39 cellular contexts compared by ENCODE assay signal in genomic region chr15:33099213-33099612, GRCh38.
"Had no signal": no experiment of that assay in that cellular context is flagged by ENCODE, and none has a peak within 500 bp of the region (broad histone marks: within the 10 kb centered on the region; RNA-seq: fewer than 3 reads in every experiment).

No MANE protein-coding gene starts in this region.

- H3K27ac Mint-ChIP-seq: activated B cell treated with CpG ODN at 0.5 μM for 24 hours; activated CD4-positive, alpha-beta memory T cell treated with anti-CD3 and anti-CD28 coated beads, Interleukin-2, amount 10 ng/mL, durations not matched to agents 7 days and 5 days; activated CD8-positive, alpha-beta memory T cell treated with anti-CD3 and anti-CD28 coated beads, Interleukin-2, amount 10 ng/mL, durations not matched to agents 7 days and 5 days; activated naive CD8-positive, alpha-beta T cell treated with anti-CD3 and anti-CD28 coated beads for 36 hours had no signal

- H3K4me3 Mint-ChIP-seq: activated B cell treated with CpG ODN at 0.5 μM for 24 hours; activated CD4-positive, alpha-beta memory T cell treated with anti-CD3 and anti-CD28 coated beads, Interleukin-2, amount 10 ng/mL, durations not matched to agents 7 days and 5 days; activated CD8-positive, alpha-beta memory T cell treated with anti-CD3 and anti-CD28 coated beads, Interleukin-2, amount 10 ng/mL, durations not matched to agents 7 days and 5 days; activated naive CD8-positive, alpha-beta T cell treated with anti-CD3 and anti-CD28 coated beads for 36 hours had no signal

- H3K36me3 Mint-ChIP-seq: activated CD8-positive, alpha-beta memory T cell treated with anti-CD3 and anti-CD28 coated beads, Interleukin-2, amount 10 ng/mL, durations not matched to agents 7 days and 5 days; activated naive CD8-positive, alpha-beta T cell treated with anti-CD3 and anti-CD28 coated beads for 36 hours had no signal

- H3K4me3 ChIP-seq: ascending aorta, body of pancreas, Peyer's patch, SJSA1 had no signal

- H3K4me1 Mint-ChIP-seq: activated B cell treated with CpG ODN at 0.5 μM for 24 hours; activated CD4-positive, alpha-beta memory T cell treated with anti-CD3 and anti-CD28 coated beads, Interleukin-2, amount 10 ng/mL, durations not matched to agents 7 days and 5 days; activated CD8-positive, alpha-beta memory T cell treated with anti-CD3 and anti-CD28 coated beads, Interleukin-2, amount 10 ng/mL, durations not matched to agents 7 days and 5 days had no signal

- H3K36me3 ChIP-seq: ascending aorta, Peyer's patch, SJSA1 had no signal

- H3K9me3 Mint-ChIP-seq: activated B cell treated with CpG ODN at 0.5 μM for 24 hours; activated CD4-positive, alpha-beta memory T cell treated with anti-CD3 and anti-CD28 coated beads, Interleukin-2, amount 10 ng/mL, durations not matched to agents 7 days and 5 days had no signal

- DNase-seq: activated B cell treated with CpG ODN at 0.5 μM for 24 hours; activated CD4-positive, alpha-beta memory T cell treated with anti-CD3 and anti-CD28 coated beads, Interleukin-2, amount 10 ng/mL, durations not matched to agents 7 days and 5 days; activated CD4-positive, alpha-beta T cell treated with anti-CD3 and anti-CD28 coated beads for 1 hour; activated CD4-positive, alpha-beta T cell treated with anti-CD3 and anti-CD28 coated beads for 48 hours; activated CD8-positive, alpha-beta memory T cell treated with anti-CD3 and anti-CD28 coated beads for 24 hours; activated CD8-positive, alpha-beta memory T cell treated with anti-CD3 and anti-CD28 coated beads, Interleukin-2, amount 10 ng/mL, durations not matched to agents 7 days and 5 days; activated CD8-positive, alpha-beta memory T cell treated with anti-CD3 and anti-CD28 coated beads, Interleukin-2, amount 50 U/mL, for 48 hours; activated effector memory CD4-positive, alpha-beta T cell treated with Interleukin-2 at 50 U/mL for 16 hours; activated naive CD4-positive, alpha-beta T cell treated with anti-CD3 and anti-CD28 coated beads, Interleukin-2, amount 50 U/mL, for 16 hours; activated naive CD8-positive, alpha-beta T cell treated with anti-CD3 and anti-CD28 coated beads for 36 hours; activated T-cell treated with anti-CD3 and anti-CD28 coated beads, Interleukin-2, amount 50 U/mL, for 48 hours; amniotic stem cell; body of pancreas; central memory CD4-positive, alpha-beta T cell; Kasumi-1; KG1; MM.1S; MV-4-11; NCI-H1092; NCI-H1436 treated with DMSO at 0.1 percent for 48 hours; NCI-H1694 treated with DMSO at 0.1 percent for 48 hours; NCI-H2029 treated with DMSO at 0.1 percent for 48 hours; NCI-H2107; NCI-H2171; NCI-H510A; NCI-H526; NCI-H748 treated with DMSO at 0.1 percent for 48 hours; NK-92 treated with Interleukin-12 subunit alpha and Interleukin-12 subunit beta, amount 100 ng/mL, for 24 hours; PC-3; Peyer's patch; RPMI8226; SHP77 treated with DMSO at 0.1 percent for 48 hours; SW 1271; T-helper 1 cell; T-helper 2 cell; T-helper 9 cell had no signal

- H3K27me3 Mint-ChIP-seq: activated CD8-positive, alpha-beta memory T cell treated with anti-CD3 and anti-CD28 coated beads, Interleukin-2, amount 10 ng/mL, durations not matched to agents 7 days and 5 days; activated naive CD8-positive, alpha-beta T cell treated with anti-CD3 and anti-CD28 coated beads for 36 hours had no signal

- H3K27ac ChIP-seq: ascending aorta, body of pancreas, Peyer's patch, VCaP had no signal

- H3K4me1 ChIP-seq: ascending aorta, body of pancreas, Peyer's patch had no signal

- H3K27me3 ChIP-seq: ascending aorta, body of pancreas, Peyer's patch, SJSA1 had no signal

- ATAC-seq: activated CD8-positive, alpha-beta memory T cell treated with anti-CD3 and anti-CD28 coated beads, Interleukin-2, amount 10 ng/mL, durations not matched to agents 7 days and 5 days; body of pancreas had no signal

- H3K9me3 ChIP-seq: ascending aorta, body of pancreas, Peyer's patch, SJSA1 had no signal
